Comparison of ENCODE assay signal across 2 cellular contexts in the genomic region with DNA sequence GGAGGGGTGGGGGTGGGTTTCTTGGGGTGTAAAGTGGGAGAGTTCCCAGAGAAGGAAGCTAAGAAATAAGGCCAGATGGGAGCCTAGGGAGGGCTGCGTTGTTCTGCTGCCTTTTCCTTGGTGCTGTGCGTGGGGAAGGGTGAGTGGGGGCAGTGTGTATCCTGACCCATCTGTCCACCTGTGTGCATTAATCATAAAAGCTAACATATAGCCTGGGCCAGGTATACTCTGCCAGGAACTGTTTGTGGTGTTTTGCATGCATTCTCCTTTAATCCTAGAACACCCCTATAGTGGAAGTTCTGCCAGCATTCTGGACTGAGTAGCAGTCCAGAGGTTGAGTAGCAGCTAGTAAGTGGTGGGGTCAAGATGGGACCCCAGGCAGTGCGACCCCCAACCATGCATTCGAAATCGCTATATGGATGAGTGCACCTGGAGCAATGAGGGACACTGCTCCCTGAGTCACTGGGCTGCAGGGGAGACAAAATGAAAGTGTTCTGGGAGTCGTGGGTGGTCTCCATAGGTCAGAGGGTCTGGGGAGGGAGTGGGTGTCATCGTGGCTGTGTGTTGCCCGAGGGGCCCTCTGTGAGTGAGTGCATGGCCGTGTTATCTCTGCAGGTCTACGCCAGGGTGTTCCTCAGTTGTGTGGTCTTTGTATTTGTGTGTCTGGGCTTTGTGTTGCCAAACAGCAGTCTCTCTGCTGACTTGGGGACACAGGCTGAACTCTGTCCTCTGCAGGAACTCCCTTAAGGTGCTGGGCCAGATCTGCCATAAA.
TF ChIP-seq lines count a peak whose summit lies in the region.

No MANE protein-coding gene starts in this region.

TF ChIP-seq in K562, 482 proteins besides CTCF, POLR2A, EP300 and RAD21 (continues in another document):
- TF ChIP-seq CHCHD3 (CRISPR knock-in tag; IDR thresholded peaks at IDR 0.05) (no peak), POLR2H (tag; IDR thresholded peaks at IDR 0.05; ENCODE audit: low read depth) (no peak), ZNF316 (IDR thresholded peaks at IDR 0.05) (no peak), MCM5 (IDR thresholded peaks at IDR 0.05; ENCODE audit: low read depth) (no peak), EWSR1 (IDR thresholded peaks at IDR 0.05; ENCODE audit: borderline replicate concordance, low read depth, partially characterized antibody) (no peak), HIVEP1 (CRISPR knock-in tag; IDR thresholded peaks at IDR 0.05) (no peak), JUN (IDR thresholded peaks at IDR 0.05; ENCODE audit: borderline replicate concordance, low read depth, low read length) (no peak), JUN (CRISPR knock-in tag; IDR thresholded peaks at IDR 0.05; ENCODE audit: borderline replicate concordance) (no peak), PHF20 (IDR thresholded peaks at IDR 0.05; ENCODE audit: partially characterized antibody) (no peak), HMG20B (CRISPR knock-in tag; IDR thresholded peaks at IDR 0.05) (no peak)
- TF ChIP-seq, protein P1, sequence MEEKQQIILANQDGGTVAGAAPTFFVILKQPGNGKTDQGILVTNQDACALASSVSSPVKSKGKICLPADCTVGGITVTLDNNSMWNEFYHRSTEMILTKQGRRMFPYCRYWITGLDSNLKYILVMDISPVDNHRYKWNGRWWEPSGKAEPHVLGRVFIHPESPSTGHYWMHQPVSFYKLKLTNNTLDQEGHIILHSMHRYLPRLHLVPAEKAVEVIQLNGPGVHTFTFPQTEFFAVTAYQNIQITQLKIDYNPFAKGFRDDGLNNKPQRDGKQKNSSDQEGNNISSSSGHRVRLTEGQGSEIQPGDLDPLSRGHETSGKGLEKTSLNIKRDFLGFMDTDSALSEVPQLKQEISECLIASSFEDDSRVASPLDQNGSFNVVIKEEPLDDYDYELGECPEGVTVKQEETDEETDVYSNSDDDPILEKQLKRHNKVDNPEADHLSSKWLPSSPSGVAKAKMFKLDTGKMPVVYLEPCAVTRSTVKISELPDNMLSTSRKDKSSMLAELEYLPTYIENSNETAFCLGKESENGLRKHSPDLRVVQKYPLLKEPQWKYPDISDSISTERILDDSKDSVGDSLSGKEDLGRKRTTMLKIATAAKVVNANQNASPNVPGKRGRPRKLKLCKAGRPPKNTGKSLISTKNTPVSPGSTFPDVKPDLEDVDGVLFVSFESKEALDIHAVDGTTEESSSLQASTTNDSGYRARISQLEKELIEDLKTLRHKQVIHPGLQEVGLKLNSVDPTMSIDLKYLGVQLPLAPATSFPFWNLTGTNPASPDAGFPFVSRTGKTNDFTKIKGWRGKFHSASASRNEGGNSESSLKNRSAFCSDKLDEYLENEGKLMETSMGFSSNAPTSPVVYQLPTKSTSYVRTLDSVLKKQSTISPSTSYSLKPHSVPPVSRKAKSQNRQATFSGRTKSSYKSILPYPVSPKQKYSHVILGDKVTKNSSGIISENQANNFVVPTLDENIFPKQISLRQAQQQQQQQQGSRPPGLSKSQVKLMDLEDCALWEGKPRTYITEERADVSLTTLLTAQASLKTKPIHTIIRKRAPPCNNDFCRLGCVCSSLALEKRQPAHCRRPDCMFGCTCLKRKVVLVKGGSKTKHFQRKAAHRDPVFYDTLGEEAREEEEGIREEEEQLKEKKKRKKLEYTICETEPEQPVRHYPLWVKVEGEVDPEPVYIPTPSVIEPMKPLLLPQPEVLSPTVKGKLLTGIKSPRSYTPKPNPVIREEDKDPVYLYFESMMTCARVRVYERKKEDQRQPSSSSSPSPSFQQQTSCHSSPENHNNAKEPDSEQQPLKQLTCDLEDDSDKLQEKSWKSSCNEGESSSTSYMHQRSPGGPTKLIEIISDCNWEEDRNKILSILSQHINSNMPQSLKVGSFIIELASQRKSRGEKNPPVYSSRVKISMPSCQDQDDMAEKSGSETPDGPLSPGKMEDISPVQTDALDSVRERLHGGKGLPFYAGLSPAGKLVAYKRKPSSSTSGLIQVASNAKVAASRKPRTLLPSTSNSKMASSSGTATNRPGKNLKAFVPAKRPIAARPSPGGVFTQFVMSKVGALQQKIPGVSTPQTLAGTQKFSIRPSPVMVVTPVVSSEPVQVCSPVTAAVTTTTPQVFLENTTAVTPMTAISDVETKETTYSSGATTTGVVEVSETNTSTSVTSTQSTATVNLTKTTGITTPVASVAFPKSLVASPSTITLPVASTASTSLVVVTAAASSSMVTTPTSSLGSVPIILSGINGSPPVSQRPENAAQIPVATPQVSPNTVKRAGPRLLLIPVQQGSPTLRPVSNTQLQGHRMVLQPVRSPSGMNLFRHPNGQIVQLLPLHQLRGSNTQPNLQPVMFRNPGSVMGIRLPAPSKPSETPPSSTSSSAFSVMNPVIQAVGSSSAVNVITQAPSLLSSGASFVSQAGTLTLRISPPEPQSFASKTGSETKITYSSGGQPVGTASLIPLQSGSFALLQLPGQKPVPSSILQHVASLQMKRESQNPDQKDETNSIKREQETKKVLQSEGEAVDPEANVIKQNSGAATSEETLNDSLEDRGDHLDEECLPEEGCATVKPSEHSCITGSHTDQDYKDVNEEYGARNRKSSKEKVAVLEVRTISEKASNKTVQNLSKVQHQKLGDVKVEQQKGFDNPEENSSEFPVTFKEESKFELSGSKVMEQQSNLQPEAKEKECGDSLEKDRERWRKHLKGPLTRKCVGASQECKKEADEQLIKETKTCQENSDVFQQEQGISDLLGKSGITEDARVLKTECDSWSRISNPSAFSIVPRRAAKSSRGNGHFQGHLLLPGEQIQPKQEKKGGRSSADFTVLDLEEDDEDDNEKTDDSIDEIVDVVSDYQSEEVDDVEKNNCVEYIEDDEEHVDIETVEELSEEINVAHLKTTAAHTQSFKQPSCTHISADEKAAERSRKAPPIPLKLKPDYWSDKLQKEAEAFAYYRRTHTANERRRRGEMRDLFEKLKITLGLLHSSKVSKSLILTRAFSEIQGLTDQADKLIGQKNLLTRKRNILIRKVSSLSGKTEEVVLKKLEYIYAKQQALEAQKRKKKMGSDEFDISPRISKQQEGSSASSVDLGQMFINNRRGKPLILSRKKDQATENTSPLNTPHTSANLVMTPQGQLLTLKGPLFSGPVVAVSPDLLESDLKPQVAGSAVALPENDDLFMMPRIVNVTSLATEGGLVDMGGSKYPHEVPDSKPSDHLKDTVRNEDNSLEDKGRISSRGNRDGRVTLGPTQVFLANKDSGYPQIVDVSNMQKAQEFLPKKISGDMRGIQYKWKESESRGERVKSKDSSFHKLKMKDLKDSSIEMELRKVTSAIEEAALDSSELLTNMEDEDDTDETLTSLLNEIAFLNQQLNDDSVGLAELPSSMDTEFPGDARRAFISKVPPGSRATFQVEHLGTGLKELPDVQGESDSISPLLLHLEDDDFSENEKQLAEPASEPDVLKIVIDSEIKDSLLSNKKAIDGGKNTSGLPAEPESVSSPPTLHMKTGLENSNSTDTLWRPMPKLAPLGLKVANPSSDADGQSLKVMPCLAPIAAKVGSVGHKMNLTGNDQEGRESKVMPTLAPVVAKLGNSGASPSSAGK (IDR thresholded peaks at IDR 0.05) = no peak

TF ChIP-seq in SK-N-SH treated with all-trans-retinoic acid at 6 μM for 48 hours, 23 proteins besides CTCF, POLR2A, EP300 and RAD21:
- TF ChIP-seq, protein P2, sequence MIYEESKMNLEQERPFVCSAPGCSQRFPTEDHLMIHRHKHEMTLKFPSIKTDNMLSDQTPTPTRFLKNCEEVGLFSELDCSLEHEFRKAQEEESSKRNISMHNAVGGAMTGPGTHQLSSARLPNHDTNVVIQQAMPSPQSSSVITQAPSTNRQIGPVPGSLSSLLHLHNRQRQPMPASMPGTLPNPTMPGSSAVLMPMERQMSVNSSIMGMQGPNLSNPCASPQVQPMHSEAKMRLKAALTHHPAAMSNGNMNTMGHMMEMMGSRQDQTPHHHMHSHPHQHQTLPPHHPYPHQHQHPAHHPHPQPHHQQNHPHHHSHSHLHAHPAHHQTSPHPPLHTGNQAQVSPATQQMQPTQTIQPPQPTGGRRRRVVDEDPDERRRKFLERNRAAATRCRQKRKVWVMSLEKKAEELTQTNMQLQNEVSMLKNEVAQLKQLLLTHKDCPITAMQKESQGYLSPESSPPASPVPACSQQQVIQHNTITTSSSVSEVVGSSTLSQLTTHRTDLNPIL (CRISPR knock-in tag; IDR thresholded peaks at IDR 0.05; ENCODE audit: low read depth) = no peak
- TF ChIP-seq, protein P3, sequence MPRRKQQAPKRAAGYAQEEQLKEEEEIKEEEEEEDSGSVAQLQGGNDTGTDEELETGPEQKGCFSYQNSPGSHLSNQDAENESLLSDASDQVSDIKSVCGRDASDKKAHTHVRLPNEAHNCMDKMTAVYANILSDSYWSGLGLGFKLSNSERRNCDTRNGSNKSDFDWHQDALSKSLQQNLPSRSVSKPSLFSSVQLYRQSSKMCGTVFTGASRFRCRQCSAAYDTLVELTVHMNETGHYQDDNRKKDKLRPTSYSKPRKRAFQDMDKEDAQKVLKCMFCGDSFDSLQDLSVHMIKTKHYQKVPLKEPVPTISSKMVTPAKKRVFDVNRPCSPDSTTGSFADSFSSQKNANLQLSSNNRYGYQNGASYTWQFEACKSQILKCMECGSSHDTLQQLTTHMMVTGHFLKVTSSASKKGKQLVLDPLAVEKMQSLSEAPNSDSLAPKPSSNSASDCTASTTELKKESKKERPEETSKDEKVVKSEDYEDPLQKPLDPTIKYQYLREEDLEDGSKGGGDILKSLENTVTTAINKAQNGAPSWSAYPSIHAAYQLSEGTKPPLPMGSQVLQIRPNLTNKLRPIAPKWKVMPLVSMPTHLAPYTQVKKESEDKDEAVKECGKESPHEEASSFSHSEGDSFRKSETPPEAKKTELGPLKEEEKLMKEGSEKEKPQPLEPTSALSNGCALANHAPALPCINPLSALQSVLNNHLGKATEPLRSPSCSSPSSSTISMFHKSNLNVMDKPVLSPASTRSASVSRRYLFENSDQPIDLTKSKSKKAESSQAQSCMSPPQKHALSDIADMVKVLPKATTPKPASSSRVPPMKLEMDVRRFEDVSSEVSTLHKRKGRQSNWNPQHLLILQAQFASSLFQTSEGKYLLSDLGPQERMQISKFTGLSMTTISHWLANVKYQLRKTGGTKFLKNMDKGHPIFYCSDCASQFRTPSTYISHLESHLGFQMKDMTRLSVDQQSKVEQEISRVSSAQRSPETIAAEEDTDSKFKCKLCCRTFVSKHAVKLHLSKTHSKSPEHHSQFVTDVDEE (CRISPR knock-in tag; IDR thresholded peaks at IDR 0.05) = no peak
- no peak for TF ChIP-seq CSDC2 (CRISPR knock-in tag; IDR thresholded peaks at IDR 0.05)
- no peak for TF ChIP-seq ZNF565 (CRISPR knock-in tag; conservative IDR thresholded peaks at IDR 0.05; ENCODE audit: low read depth)
